Comparison of ENCODE assay signal across 36 cellular contexts in genomic region chr17:27873211-27873610, GRCh38.
"Had no signal": no experiment of that assay in that cellular context is flagged by ENCODE, and none has a peak within 500 bp of the region (broad histone marks: within the 10 kb centered on the region; RNA-seq: fewer than 3 reads in every experiment).

No MANE protein-coding gene starts in this region.

- H3K27me3 Mint-ChIP-seq: activated naive CD4-positive, alpha-beta T cell treated with anti-CD3 and anti-CD28 coated beads, Interleukin-2, amount 50 U/mL, for 24 hours; activated naive CD8-positive, alpha-beta T cell; activated naive CD8-positive, alpha-beta T cell treated with anti-CD3 and anti-CD28 coated beads for 36 hours; activated naive CD8-positive, alpha-beta T cell treated with anti-CD3 and anti-CD28 coated beads, Interleukin-2, amount 10 ng/mL, durations not matched to agents 7 days and 5 days; activated naive CD8-positive, alpha-beta T cell treated with anti-CD3 and anti-CD28 coated beads, Interleukin-2, amount 50 U/mL, for 24 hours; activated T-helper 17 cell treated with anti-CD3 and anti-CD28 coated beads, Interleukin-2, amount 50 U/mL, for 72 hours; brain; central memory CD8-positive, alpha-beta T cell had no signal

- H3K4me3 ChIP-seq: adrenal gland, ascending aorta, body of pancreas, breast epithelium, cardiac muscle cell had no signal

- H3K4me1 ChIP-seq: adrenal gland, ascending aorta, body of pancreas, breast epithelium had no signal

- H3K9me3 ChIP-seq: adrenal gland, ascending aorta, body of pancreas, breast epithelium had no signal

- H3K9me3 Mint-ChIP-seq: activated naive CD4-positive, alpha-beta T cell treated with anti-CD3 and anti-CD28 coated beads, Interleukin-2, amount 50 U/mL, for 24 hours; activated naive CD4-positive, alpha-beta T cell treated with anti-CD3 and anti-CD28 coated beads, Interleukin-2, amount 50 U/mL, for 72 hours; activated naive CD8-positive, alpha-beta T cell treated with anti-CD3 and anti-CD28 coated beads, Interleukin-2, amount 50 U/mL, for 24 hours; activated T-helper 17 cell treated with anti-CD3 and anti-CD28 coated beads, Interleukin-2, amount 50 U/mL, for 72 hours; central memory CD8-positive, alpha-beta T cell had no signal

- H3K4me3 Mint-ChIP-seq: activated naive CD4-positive, alpha-beta T cell treated with anti-CD3 and anti-CD28 coated beads for 36 hours; activated naive CD4-positive, alpha-beta T cell treated with anti-CD3 and anti-CD28 coated beads, Interleukin-2, amount 10 ng/mL, durations not matched to agents 7 days and 5 days; activated naive CD4-positive, alpha-beta T cell treated with anti-CD3 and anti-CD28 coated beads, Interleukin-2, amount 50 U/mL, for 24 hours; activated naive CD8-positive, alpha-beta T cell; activated naive CD8-positive, alpha-beta T cell treated with anti-CD3 and anti-CD28 coated beads for 36 hours; activated naive CD8-positive, alpha-beta T cell treated with anti-CD3 and anti-CD28 coated beads, Interleukin-2, amount 10 ng/mL, durations not matched to agents 7 days and 5 days; activated naive CD8-positive, alpha-beta T cell treated with anti-CD3 and anti-CD28 coated beads, Interleukin-2, amount 50 U/mL, for 24 hours; activated T-cell treated with anti-CD3 and anti-CD28 coated beads, Interleukin-2, amount 50 U/mL, for 4 hours; activated T-cell treated with anti-CD3 and anti-CD28 coated beads, Interleukin-2, amount 50 U/mL, for 72 hours; activated T-helper 1 cell treated with anti-CD3 and anti-CD28 coated beads, Interleukin-12 subunit alpha, Interleukin-12 subunit beta, Interleukin-2, Interleukin-4 antibody, amounts not matched to agents 30 ng/mL and 10 ng/mL and 1 ng/mL, durations not matched to agents 14 hours and 24 hours and 36 hours; activated T-helper 17 cell treated with anti-CD3 and anti-CD28 coated beads, Interleukin-2, amount 50 U/mL, for 72 hours; brain; central memory CD8-positive, alpha-beta T cell had no signal

- DNase-seq: activated effector memory CD4-positive, alpha-beta T cell treated with anti-CD3 and anti-CD28 coated beads, Interleukin-2, amount 50 U/mL, for 16 hours; activated effector memory CD4-positive, alpha-beta T cell treated with Interleukin-2 at 50 U/mL for 16 hours; activated gamma-delta T cell; activated gamma-delta T cell treated with Interleukin-2 at 50 U/mL for 16 hours; activated naive CD4-positive, alpha-beta T cell; activated naive CD4-positive, alpha-beta T cell treated with anti-CD3 and anti-CD28 coated beads for 36 hours; activated naive CD4-positive, alpha-beta T cell treated with anti-CD3 and anti-CD28 coated beads, Interleukin-2, amount 10 ng/mL, durations not matched to agents 7 days and 5 days; activated naive CD4-positive, alpha-beta T cell treated with anti-CD3 and anti-CD28 coated beads, Interleukin-2, amount 50 U/mL, for 16 hours; activated naive CD4-positive, alpha-beta T cell treated with Interleukin-2 at 50 U/mL for 16 hours; activated naive CD8-positive, alpha-beta T cell treated with anti-CD3 and anti-CD28 coated beads for 36 hours; activated naive CD8-positive, alpha-beta T cell treated with anti-CD3 and anti-CD28 coated beads, Interleukin-2, amount 10 ng/mL, durations not matched to agents 7 days and 5 days; activated naive CD8-positive, alpha-beta T cell treated with anti-CD3 and anti-CD28 coated beads, Interleukin-2, amount 50 U/mL, for 24 hours; activated T-cell treated with anti-CD3 and anti-CD28 coated beads, Interleukin-2, amount 50 U/mL, for 4 hours; activated T-cell treated with anti-CD3 and anti-CD28 coated beads, Interleukin-2, amount 50 U/mL, for 48 hours; activated T-cell treated with anti-CD3 and anti-CD28 coated beads, Interleukin-2, amount 50 U/mL, for 72 hours; amniotic stem cell; amygdala; anterior cingulate cortex; aorta; body of pancreas; brain microvascular endothelial cell; caudate nucleus; central memory CD4-positive, alpha-beta T cell; cerebellar nuclear complex had no signal

- H3K36me3 Mint-ChIP-seq: activated naive CD4-positive, alpha-beta T cell treated with anti-CD3 and anti-CD28 coated beads, Interleukin-2, amount 10 ng/mL, durations not matched to agents 7 days and 5 days; activated naive CD4-positive, alpha-beta T cell treated with anti-CD3 and anti-CD28 coated beads, Interleukin-2, amount 50 U/mL, for 72 hours; activated naive CD8-positive, alpha-beta T cell treated with anti-CD3 and anti-CD28 coated beads, Interleukin-2, amount 10 ng/mL, durations not matched to agents 7 days and 5 days had no signal

- H3K36me3 ChIP-seq: adrenal gland, brain microvascular endothelial cell, breast epithelium, cardiac muscle cell had no signal

- H3K27ac ChIP-seq: adrenal gland, ascending aorta, body of pancreas, brain microvascular endothelial cell, breast epithelium, cardiac muscle cell had no signal

- H3K27ac Mint-ChIP-seq: activated naive CD4-positive, alpha-beta T cell treated with anti-CD3 and anti-CD28 coated beads for 36 hours; activated naive CD4-positive, alpha-beta T cell treated with anti-CD3 and anti-CD28 coated beads, Interleukin-2, amount 10 ng/mL, durations not matched to agents 7 days and 5 days; activated naive CD4-positive, alpha-beta T cell treated with anti-CD3 and anti-CD28 coated beads, Interleukin-2, amount 50 U/mL, for 24 hours; activated naive CD4-positive, alpha-beta T cell treated with anti-CD3 and anti-CD28 coated beads, Interleukin-2, amount 50 U/mL, for 72 hours; activated naive CD8-positive, alpha-beta T cell; activated naive CD8-positive, alpha-beta T cell treated with anti-CD3 and anti-CD28 coated beads for 36 hours; activated naive CD8-positive, alpha-beta T cell treated with anti-CD3 and anti-CD28 coated beads, Interleukin-2, amount 10 ng/mL, durations not matched to agents 7 days and 5 days; activated naive CD8-positive, alpha-beta T cell treated with anti-CD3 and anti-CD28 coated beads, Interleukin-2, amount 50 U/mL, for 24 hours; activated T-cell treated with anti-CD3 and anti-CD28 coated beads, Interleukin-2, amount 50 U/mL, for 72 hours; activated T-helper 1 cell treated with anti-CD3 and anti-CD28 coated beads, Interleukin-12 subunit alpha, Interleukin-12 subunit beta, Interleukin-2, Interleukin-4 antibody, amounts not matched to agents 30 ng/mL and 10 ng/mL and 1 ng/mL, durations not matched to agents 14 hours and 24 hours and 36 hours; activated T-helper 17 cell treated with anti-CD3 and anti-CD28 coated beads, Interleukin-2, amount 50 U/mL, for 72 hours; activated T-helper 2 cell treated with anti-CD3 and anti-CD28 coated beads, Interferon-gamma antibody, Interleukin-2, Interleukin-4, amounts not matched to agents 10 μg/mL and 5 μg/mL and 100 μg/mL, durations not matched to agents 14 hours and 24 hours and 36 hours; brain had no signal

- H3K4me1 Mint-ChIP-seq: activated naive CD8-positive, alpha-beta T cell treated with anti-CD3 and anti-CD28 coated beads for 36 hours; activated naive CD8-positive, alpha-beta T cell treated with anti-CD3 and anti-CD28 coated beads, Interleukin-2, amount 50 U/mL, for 24 hours; activated T-helper 17 cell treated with anti-CD3 and anti-CD28 coated beads, Interleukin-2, amount 50 U/mL, for 72 hours; brain; central memory CD8-positive, alpha-beta T cell had no signal
